12 cellular contexts compared by ENCODE assay signal in the genomic region with DNA sequence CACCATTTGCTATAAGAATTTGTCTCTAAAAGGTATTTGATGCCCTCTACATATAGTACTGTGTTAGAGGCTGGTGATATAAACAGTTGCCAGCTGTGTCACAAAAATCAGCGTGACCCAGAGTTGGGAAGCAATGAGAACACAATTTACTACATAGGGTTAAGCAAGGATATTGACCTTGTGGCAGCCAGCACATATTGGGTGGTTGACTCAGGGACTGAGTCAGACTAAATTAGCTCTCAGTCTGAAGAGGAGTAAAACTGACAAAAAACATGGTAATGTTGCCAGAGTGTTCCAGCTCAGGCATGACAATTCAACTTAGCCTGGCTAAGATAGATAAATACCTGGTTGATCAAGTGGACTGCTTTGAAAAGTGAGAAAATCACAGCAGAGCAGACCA.
A peak's percentile ranks its signal among the peaks of the same experiment; 100 is the strongest.
DNase-seq lines count a peak whose midpoint lies in the region; TF ChIP-seq lines count a peak whose summit lies in the region.
"Had no signal": no experiment of that assay in that cellular context is flagged by ENCODE, and none has a peak within 500 bp of the region (broad histone marks: within the 10 kb centered on the region; RNA-seq: fewer than 3 reads in every experiment).

No MANE protein-coding gene starts in this region.

- no peak overlapping the region for H3K9ac ChIP-seq in endodermal cell (ENCODE audit: extremely low read depth, low read length, poor library complexity, severe bottlenecking)

- H3K27me3 ChIP-seq in endodermal cell (ENCODE audit: control insufficient read depth, insufficient read depth, low read length, poor library complexity, severe bottlenecking), result no peaks in the 10 kb centered on the region
- H3K27me3 ChIP-seq: vagina had no signal

- peaks cover 7% of the 10 kb centered on the region for H3K4me1 ChIP-seq in endodermal cell (ENCODE audit: control insufficient read depth, insufficient read depth, low read length)
- H3K4me1 ChIP-seq: vagina had no signal

- no peaks in the 10 kb centered on the region for H3K36me3 Mint-ChIP-seq in immature natural killer cell
- H3K36me3 Mint-ChIP-seq in endodermal cell (ENCODE audit: low read depth), result no peaks in the 10 kb centered on the region

- 92% methylated on average over 1 of the region's 1 CpG; no CpG with 5 or more reads in 1 of the 2 experiments for WGBS in endodermal cell (ENCODE audit: insufficient coverage in 1 of 2, insufficient read length in 1 of 2), 2 experiments

- no peaks in the 10 kb centered on the region for H3K36me3 ChIP-seq in endodermal cell (ENCODE audit: control insufficient read depth, insufficient read depth, low read length)
- H3K36me3 ChIP-seq: vagina had no signal

- peaks cover 0 to 7% (median 0%) of the 10 kb centered on the region in 6 donors for H3K9me3 Mint-ChIP-seq in immature natural killer cell
- no peaks in the 10 kb centered on the region for H3K9me3 Mint-ChIP-seq in endodermal cell
- H3K9me3 Mint-ChIP-seq: nephron had no signal

- H3K27me3 Mint-ChIP-seq in immature natural killer cell (ENCODE audit: low read depth in 3 of 3) (peaks cover 0 to 15% (median 9%) of the 10 kb centered on the region in 3 donors), endodermal cell (ENCODE audit: insufficient read depth) (peaks cover 4% of the 10 kb centered on the region)

- DNase-seq in Daoy (ENCODE audit: low read depth) (peak; percentile 71), NCI-H446 treated with DMSO at 0.1 percent for 48 hours (lab: John Stamatoyannopoulos, UW) (peak; percentile 34), epithelial cell of esophagus (ENCODE audit: low read depth) (peak; percentile 91), non-pigmented ciliary epithelial cell (ENCODE audit: low read depth) (peak; percentile 35), GM13976 (ENCODE audit: low spot score) (no peak), immature natural killer cell (no peak), endodermal cell (no peak)
- no peak for DNase-seq in activated CD8-positive, alpha-beta memory T cell treated with anti-CD3 and anti-CD28 coated beads for 24 hours
- DNase-seq: effector CD4-positive, alpha-beta T cell; NCI-H187 had no signal

- no peaks in the 10 kb centered on the region for H3K9me3 ChIP-seq in endodermal cell (ENCODE audit: control insufficient read depth, low read length)
- H3K9me3 ChIP-seq: vagina had no signal

- no peak overlapping the region for H3K4me3 ChIP-seq in epithelial cell of esophagus (ENCODE audit: low read length)
- no peak overlapping the region for H3K4me3 ChIP-seq in endodermal cell (ENCODE audit: low read length)
- H3K4me3 ChIP-seq: vagina had no signal

- no peak overlapping the region for H3K27ac ChIP-seq in endodermal cell (ENCODE audit: low read depth, low read length)
- H3K27ac ChIP-seq: vagina had no signal

- H3K27ac Mint-ChIP-seq in immature natural killer cell (no peak overlapping the region), endodermal cell (no peak overlapping the region)

- H3K4me3 Mint-ChIP-seq in immature natural killer cell, result no peak overlapping the region
- no peak overlapping the region for H3K4me3 Mint-ChIP-seq in endodermal cell
- H3K4me3 Mint-ChIP-seq: nephron had no signal

- H3K4me1 Mint-ChIP-seq in immature natural killer cell (no peaks in the 10 kb centered on the region), endodermal cell (peaks cover 8% of the 10 kb centered on the region)
- H3K4me1 Mint-ChIP-seq: nephron had no signal

- no peak for TF ChIP-seq CTCF in epithelial cell of esophagus (IDR thresholded peaks at IDR 0.05; ENCODE audit: insufficient read depth, low read depth, low read length, missing control alignments)
- TF ChIP-seq CTCF in GM13976 (IDR thresholded peaks at IDR 0.05; ENCODE audit: borderline replicate concordance, control extremely low read depth, extremely low read depth, insufficient read depth, missing control alignments), result no peak
- no peak for TF ChIP-seq CTCF in endodermal cell (conservative IDR thresholded peaks at IDR 0.05)

- in situ Hi-C loops in GM13976 (cut with MboI; ENCODE audit: low sequenced_read_pairs, unreplicated experiment), result no loop called here

Comparison
In these comparisons a context has a peak if more than half of its experiments do, and no peak if none do; other contexts are left out.
1. DNase-seq: peak in Daoy (single experiment), NCI-H446 treated with DMSO at 0.1 percent for 48 hours (single experiment), epithelial cell of esophagus (single experiment) and non-pigmented ciliary epithelial cell (single experiment); none in activated CD8-positive, alpha-beta memory T cell treated with anti-CD3 and anti-CD28 coated beads for 24 hours (single experiment), GM13976 (single experiment), immature natural killer cell (0 of 3) and endodermal cell (single experiment).